Comparison of ENCODE assay signal across 1 cellular context in genomic region chr2:135093685-135094340, GRCh38.
TF ChIP-seq lines count a peak whose summit lies in the region.

No MANE protein-coding gene starts in this region.

TF ChIP-seq in HepG2, 621 proteins besides CTCF, POLR2A, EP300 and RAD21 (continued from another document):
- TF ChIP-seq ARID5B (CRISPR knock-in tag; IDR thresholded peaks at IDR 0.05) (0 out of 2 replicates have a peak, but pooled peaks have one; percentile 12), ZKSCAN8 (CRISPR knock-in tag; IDR thresholded peaks at IDR 0.05; ENCODE audit: borderline replicate concordance) (no peak), GABPA (IDR thresholded peaks at IDR 0.05; ENCODE audit: low read depth, low read length) (no peak), GABPA (CRISPR knock-in tag; IDR thresholded peaks at IDR 0.05; ENCODE audit: low read depth) (0 out of 2 replicates have a peak, but pooled peaks have one; percentile 18), DRAP1 (CRISPR knock-in tag; IDR thresholded peaks at IDR 0.05) (no peak), ZEB1 (IDR thresholded peaks at IDR 0.05; ENCODE audit: insufficient replicate concordance, low read depth) (no peak), CCDC6 (CRISPR knock-in tag; IDR thresholded peaks at IDR 0.05) (no peak)
